24 cellular contexts compared by ENCODE assay signal in genomic region chr9:99366601-99367000, GRCh38.
DNase-seq lines count a peak whose midpoint lies in the region; ATAC-seq and TF ChIP-seq lines count a peak whose summit lies in the region.
"Had no signal": no experiment of that assay in that cellular context is flagged by ENCODE, and none has a peak within 500 bp of the region (broad histone marks: within the 10 kb centered on the region; RNA-seq: fewer than 3 reads in every experiment).

No MANE protein-coding gene starts in this region.

- H3K36me3 ChIP-seq in GM23248 (ENCODE audit: low read depth) (no peaks in the 10 kb centered on the region), skeletal muscle tissue (ENCODE audit: control insufficient read depth in 3 of 3, insufficient read depth in 3 of 3, low read length in 3 of 3) (no peaks in the 10 kb centered on the region), body of pancreas (replicated peaks in 1 of 2; ENCODE audit: insufficient read depth in 1 of 2, low read depth in 2 of 2) (no peaks in the 10 kb centered on the region)
- H3K36me3 ChIP-seq: SJCRH30 had no signal

- no peak overlapping the region for H2AFZ ChIP-seq in GM23248
- H2AFZ ChIP-seq: GM23338, PC-9 had no signal

- H3K9ac ChIP-seq in GM23248, result no peak overlapping the region
- peak overlapping the region in 2 of 3 donors; percentile 46 to 76 for H3K9ac ChIP-seq in skeletal muscle tissue (ENCODE audit: low read depth in 1 of 3, low read length in 3 of 3)

- no peak overlapping the region for H3K4me3 ChIP-seq in GM23248
- H3K4me3 ChIP-seq in skeletal muscle tissue (ENCODE audit: low read length in 3 of 3), result peak overlapping the region in 2 of 3 donors; percentile 2 to 42
- H3K4me3 ChIP-seq in body of pancreas, result no peak overlapping the region
- H3K4me3 ChIP-seq: GM23338, PC-9, SJCRH30 had no signal

- no peak for ATAC-seq in body of pancreas
- ATAC-seq: GM23338, Right ventricle myocardium inferior had no signal

- peaks cover 4% of the 10 kb centered on the region; the same call in 1 of the 2 replicates for H3F3A ChIP-seq in GM23248 (ENCODE audit: insufficient read depth)

- in situ Hi-C loops in GM23248 (cut with MboI), result no loop called here

- H4K20me1 ChIP-seq in GM23248 (ENCODE audit: insufficient read depth), result no peaks in the 10 kb centered on the region

- no peak overlapping the region for H3K27ac Mint-ChIP-seq in CD14-positive monocyte
- H3K27ac Mint-ChIP-seq: B cell; CD4-positive, CD25-positive, alpha-beta regulatory T cell; GM23338 had no signal

- WGBS in GM23248 (ENCODE audit: low coverage in 1 of 2, low lambda C conversion rate in 2 of 2, missing lambda C conversion rate in 2 of 2), 2 experiments, result 94 to 96% methylated on average over 4 of the region's 4 CpGs
- 83 to 89% methylated on average over 4 of the region's 4 CpGs for WGBS in body of pancreas, 2 donors

- no peak overlapping the region for H3K4me2 ChIP-seq in GM23248 (ENCODE audit: unreplicated experiment)
- H3K4me2 ChIP-seq: GM23338, PC-9 had no signal

- intact Hi-C loops in body of pancreas (cut with DNase I) (no loop called here), CD14-positive monocyte (cut with micrococcal nuclease) (no loop called here)

- TF ChIP-seq CTCF in body of pancreas (IDR thresholded peaks at IDR 0.05) (no peak), CD14-positive monocyte (IDR thresholded peaks at IDR 0.05) (no peak)

- TF ChIP-seq POLR2A in body of pancreas (IDR thresholded peaks at IDR 0.05), result no peak

- no peak overlapping the region for H3K4me3 Mint-ChIP-seq in CD14-positive monocyte
- H3K4me3 Mint-ChIP-seq: B cell; CD4-positive, CD25-positive, alpha-beta regulatory T cell; GM23338; H9 had no signal

- no peaks in the 10 kb centered on the region for H3K9me2 ChIP-seq in GM23248 (ENCODE audit: insufficient read depth)

- no peaks in the 10 kb centered on the region for H3K79me2 ChIP-seq in GM23248 (ENCODE audit: insufficient read depth)

- DNase-seq in CD1c-positive myeloid dendritic cell (ENCODE audit: extremely low spot score) (peak; percentile 38), GM23248 (peak; percentile 24), fibroblast of gingiva (ENCODE audit: low read depth) (peak; percentile 72), body of pancreas (no peak), NCI-H146 (lab: John Stamatoyannopoulos, UW) (no peak), CD14-positive monocyte (ENCODE audit: low spot score) (no peak)
- DNase-seq: CD4-positive, CD25-positive, alpha-beta regulatory T cell; DMS153; DND-41; H9; NCI-H1048; NCI-H1417; NCI-H1694 treated with DMSO at 0.1 percent for 48 hours; NCI-H2081 treated with DMSO at 0.1 percent for 48 hours; NCI-H446; NCI-H524 treated with DMSO at 0.1 percent for 48 hours; NCI-H774; NK-92 treated with Interleukin-12 subunit alpha and Interleukin-12 subunit beta, amount 100 ng/mL, for 24 hours; PC-9; SJCRH30 had no signal

- H3K4me1 ChIP-seq in GM23248 (ENCODE audit: insufficient read depth) (peaks cover 17% of the 10 kb centered on the region), skeletal muscle tissue (ENCODE audit: control insufficient read depth in 3 of 3, insufficient read depth in 3 of 3, low read length in 3 of 3) (peaks cover 44 to 55% (median 54%) of the 10 kb centered on the region in 3 donors), body of pancreas (peaks cover 4% of the 10 kb centered on the region)

- H3K9me3 Mint-ChIP-seq in CD14-positive monocyte, result peaks cover 0 to 1% (median 0%) of the 10 kb centered on the region in 7 donors
- H3K9me3 Mint-ChIP-seq: GM23338, H9 had no signal

- peaks cover 17% of the 10 kb centered on the region for H3K4me1 Mint-ChIP-seq in CD14-positive monocyte

- H3K27ac ChIP-seq in GM23248, result no peak overlapping the region
- peak overlapping the region; percentile 95 for H3K27ac ChIP-seq in skeletal muscle tissue (ENCODE audit: low read depth, low read length)
- no peak overlapping the region for H3K27ac ChIP-seq in body of pancreas
- H3K27ac ChIP-seq: PC-9, SJCRH30 had no signal

- peaks cover 14% of the 10 kb centered on the region for H3K27me3 ChIP-seq in GM23248 (replicated peaks; ENCODE audit: insufficient read depth)
- H3K27me3 ChIP-seq in skeletal muscle tissue (ENCODE audit: control insufficient read depth in 3 of 3, insufficient read depth in 3 of 3, low read length in 3 of 3), result no peaks in the 10 kb centered on the region
- no peaks in the 10 kb centered on the region for H3K27me3 ChIP-seq in body of pancreas
- H3K27me3 ChIP-seq: SJCRH30 had no signal

- no peaks in the 10 kb centered on the region for H3K9me3 ChIP-seq in GM23248 (ENCODE audit: low read depth)
- no peaks in the 10 kb centered on the region for H3K9me3 ChIP-seq in skeletal muscle tissue (ENCODE audit: control insufficient read depth in 3 of 3, low read length in 3 of 3)
- H3K9me3 ChIP-seq in body of pancreas, result no peaks in the 10 kb centered on the region
- H3K9me3 ChIP-seq: SJCRH30 had no signal

- peaks cover 24 to 30% (median 24%) of the 10 kb centered on the region in 3 donors for H3K27me3 Mint-ChIP-seq in CD14-positive monocyte (ENCODE audit: low read depth in 3 of 3)

- no peaks in the 10 kb centered on the region for H3K36me3 Mint-ChIP-seq in CD14-positive monocyte
- H3K36me3 Mint-ChIP-seq: CD4-positive, CD25-positive, alpha-beta regulatory T cell had no signal

Comparison
In these comparisons a context has a peak if more than half of its experiments do, and no peak if none do; other contexts are left out.
1. DNase-seq: peak in CD1c-positive myeloid dendritic cell (single experiment), GM23248 (single experiment) and fibroblast of gingiva (single experiment); none in body of pancreas (0 of 4), NCI-H146 (single experiment) and CD14-positive monocyte (single experiment).
2. H3K4me3 ChIP-seq: peak in skeletal muscle tissue (2 of 3); none in GM23248 (single experiment) and body of pancreas (0 of 2).